25 cellular contexts compared by ENCODE assay signal in the genomic region with DNA sequence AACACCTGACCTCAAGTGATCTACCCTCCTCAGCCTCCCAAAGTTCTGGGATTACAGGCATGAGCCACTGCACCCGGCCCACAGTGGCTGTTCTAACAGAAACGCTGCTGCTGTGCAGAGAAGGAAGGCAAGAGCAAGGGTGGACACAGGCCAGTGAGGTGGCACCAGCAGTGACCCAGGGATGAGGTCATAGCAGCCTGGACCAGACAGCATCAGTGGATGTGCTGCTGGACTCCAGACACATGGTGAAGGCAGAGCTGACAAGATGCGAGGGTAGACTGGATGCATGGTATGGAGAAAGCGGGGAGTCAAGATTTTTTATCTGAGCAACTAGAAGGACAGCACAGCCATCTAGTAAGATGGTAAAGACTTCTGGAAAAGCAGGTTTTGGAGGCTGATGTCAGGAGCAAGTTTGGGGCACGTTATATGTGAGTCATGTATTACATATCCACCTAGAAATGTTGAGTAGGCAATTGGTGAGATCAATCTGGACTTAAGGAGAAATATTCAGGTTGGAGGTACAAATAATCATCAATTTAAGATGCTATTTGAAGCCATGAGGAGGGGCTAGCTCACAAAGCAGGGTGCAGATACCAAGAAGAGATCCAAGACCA. TPM values are rescaled to one million over a fixed set of nuclear protein-coding genes. Genes with fewer than 3 reads are reported as not detected.
A peak's percentile ranks its signal among the peaks of the same experiment; 100 is the strongest.
DNase-seq lines count a peak whose midpoint lies in the region; ATAC-seq, FAIRE-seq and TF ChIP-seq lines count a peak whose summit lies in the region.
"Had no signal": no experiment of that assay in that cellular context is flagged by ENCODE, and none has a peak within 500 bp of the region (broad histone marks: within the 10 kb centered on the region; RNA-seq: fewer than 3 reads in every experiment).

No MANE protein-coding gene starts in this region.

- no TSS peak for BruUV-seq in A673 (replicated peaks; lab: Mats Ljungman, UMichigan)

- no peak overlapping the region for H3K4me3 ChIP-seq in fibroblast of lung (replicated peaks in 1 of 4; ENCODE audit: control extremely low read depth in 1 of 4, insufficient read depth in 1 of 4, low read depth in 3 of 4, low read length in 4 of 4)
- H3K4me3 ChIP-seq in A673 (ENCODE audit: low read depth, low read length, poor library complexity, severe bottlenecking), result no peak overlapping the region
- no peak overlapping the region for H3K4me3 ChIP-seq in upper lobe of right lung
- H3K4me3 ChIP-seq: ascending aorta, ovary, SK-N-MC, skin epidermis, tibial artery had no signal

- ATAC-seq in HG03135 (IDR thresholded peaks at IDR 0.05; ENCODE audit: unreplicated experiment) (no peak), upper lobe of right lung (no peak)
- ATAC-seq: activated CD4-positive, alpha-beta T cell treated with anti-CD3 and anti-CD28 coated beads for 36 hours had no signal

- intact Hi-C loops in A673 (cut with micrococcal nuclease; ENCODE audit: unreplicated experiment), result no loop called here
- intact Hi-C loops in upper lobe of right lung (cut with DNase I), result no loop called here

- no peaks in the 10 kb centered on the region for H3K36me3 ChIP-seq in fibroblast of lung (ENCODE audit: control insufficient read depth, insufficient read depth, low read length)
- no peaks in the 10 kb centered on the region for H3K36me3 ChIP-seq in A673 (ENCODE audit: insufficient read depth, low read length, poor library complexity, severe bottlenecking)
- no peaks in the 10 kb centered on the region for H3K36me3 ChIP-seq in upper lobe of right lung
- H3K36me3 ChIP-seq: ascending aorta, ovary, tibial artery had no signal

- peak overlapping the region; percentile 1 for H3K27ac ChIP-seq in fibroblast of lung (ENCODE audit: insufficient read depth, low read length)
- no peak overlapping the region for H3K27ac ChIP-seq in A673 (ENCODE audit: low read depth, low read length, poor library complexity, severe bottlenecking)
- no peak overlapping the region for H3K27ac ChIP-seq in upper lobe of right lung
- H3K27ac ChIP-seq: ascending aorta, HL-60, ovary, SK-N-MC, tibial artery had no signal

- H3K9ac ChIP-seq in fibroblast of lung (ENCODE audit: insufficient read depth, low read length), result no peak overlapping the region

- H3K79me2 ChIP-seq in fibroblast of lung (ENCODE audit: control insufficient read depth, insufficient read depth, low read length), result no peaks in the 10 kb centered on the region

- no peak for DNase-seq in H54 (ENCODE audit: insufficient read length, low spot score)
- DNase-seq in RPMI7951 (ENCODE audit: low read depth), result peak; percentile 35
- DNase-seq in fibroblast of lung (ENCODE audit: low read depth in 2 of 2), result peak; percentile 31 to 75
- DNase-seq in renal cortical epithelial cell (ENCODE audit: low read depth), result peak; percentile 38
- no peak for DNase-seq in A673 (ENCODE audit: low spot score)
- no peak for DNase-seq in SK-N-DZ (ENCODE audit: low spot score)
- DNase-seq in upper lobe of right lung, result no peak
- DNase-seq: activated CD4-positive, alpha-beta T cell treated with anti-CD3 and anti-CD28 coated beads for 36 hours; activated CD8-positive, alpha-beta memory T cell treated with anti-CD3 and anti-CD28 coated beads, Interleukin-2, amount 50 U/mL, for 4 hours; activated naive CD4-positive, alpha-beta T cell treated with Interleukin-2 at 50 U/mL for 16 hours; C1 segment of cervical spinal cord; cortex of kidney; DMS153; erythroblast; hippocampal formation; left colon; NCI-H1436; NCI-H345; ovary; tibial artery had no signal

- H3K4me1 ChIP-seq in fibroblast of lung (ENCODE audit: control insufficient read depth, extremely low read depth, insufficient read depth, low read length) (peaks cover 3% of the 10 kb centered on the region), A673 (ENCODE audit: insufficient read depth, low read length, poor library complexity, severe bottlenecking) (no peaks in the 10 kb centered on the region), upper lobe of right lung (peaks cover 6% of the 10 kb centered on the region)

- H3K9me3 ChIP-seq in fibroblast of lung (ENCODE audit: control insufficient read depth, insufficient read depth, low read depth, low read length) (no peaks in the 10 kb centered on the region), A673 (ENCODE audit: low read depth, low read length, poor library complexity, severe bottlenecking) (no peaks in the 10 kb centered on the region), upper lobe of right lung (no peaks in the 10 kb centered on the region)
- H3K9me3 ChIP-seq: ascending aorta, tibial artery had no signal

- H4K20me1 ChIP-seq in fibroblast of lung (ENCODE audit: control insufficient read depth, extremely low read depth, insufficient read depth, low read length), result no peaks in the 10 kb centered on the region

- POLR2A ChIA-PET in A673 (lab: Charles Lee; ENCODE audit: low non-redundant PET), result no interaction called here

- CTCF ChIA-PET in A673 (lab: Charles Lee), result no interaction called here

- FAIRE-seq in H54 (lab: Jason Lieb, UNC), result peak; percentile 6

- H3K4me2 ChIP-seq in fibroblast of lung (ENCODE audit: extremely low read depth, insufficient read depth, low read length), result no peak overlapping the region

- TF ChIP-seq POLR2A in H54 (IDR thresholded peaks at IDR 0.05; ENCODE audit: low read depth, low read length), result no peak

- no peak overlapping the region for H2AFZ ChIP-seq in fibroblast of lung (ENCODE audit: low read length)

- H3K27me3 ChIP-seq in fibroblast of lung (ENCODE audit: control insufficient read depth, insufficient read depth, low read length) (no peaks in the 10 kb centered on the region), A673 (replicated peaks; ENCODE audit: insufficient read depth, low read depth, low read length, poor library complexity) (no peaks in the 10 kb centered on the region), upper lobe of right lung (no peaks in the 10 kb centered on the region)
- H3K27me3 ChIP-seq: ascending aorta, ovary, tibial artery had no signal

- TF ChIP-seq CTCF in fibroblast of lung (conservative IDR thresholded peaks at IDR 0.05 in 1 of 2, IDR thresholded peaks at IDR 0.05 in 1 of 2; ENCODE audit: low read depth in 1 of 2, low read length in 2 of 2) (no peak), A673 (conservative IDR thresholded peaks at IDR 0.05; ENCODE audit: low read depth, low read length) (no peak), upper lobe of right lung (IDR thresholded peaks at IDR 0.05) (no peak)

RNA-seq across cellular contexts. Expression of gene TJP1, which starts 22.1 kb away (rescaled TPM):
- total RNA-seq in RPMI7951 (2014; rRNA removed; shearing (Covaris generic)), result 28.1 and 31.6 TPM in 2 replicates
- total RNA-seq in fibroblast of lung, result 45.2 and 53.7 TPM in 2 replicates
- 80.9 and 110 TPM in 2 replicates for polyA plus RNA-seq in fibroblast of lung
- 38.5 and 58.1 TPM in 2 replicates for polyA plus RNA-seq in fibroblast of lung (2012)
- 55.5 and 58.0 TPM in 2 replicates for polyA minus RNA-seq in fibroblast of lung (ENCODE audit: low replicate concordance)
- 95.7 and 159 TPM in 2 replicates for total RNA-seq in renal cortical epithelial cell
- total RNA-seq in A673 (2021), result 34.7 and 42.9 TPM in 2 replicates
- polyA plus RNA-seq in SK-N-DZ (2014; cell fraction: cytosol; rRNA removed), result 11.2 and 12.7 TPM in 2 replicates
- 8.0 and 10.0 TPM in 2 replicates for polyA plus RNA-seq in SK-N-DZ (2014; cell fraction: nucleus; rRNA removed)
- total RNA-seq in upper lobe of right lung, result 147 TPM

Comparison
In these comparisons a context has a peak if more than half of its experiments do, and no peak if none do; other contexts are left out.
1. DNase-seq: peak in RPMI7951 (single experiment), fibroblast of lung (2 of 2) and renal cortical epithelial cell (single experiment); none in H54 (single experiment), A673 (single experiment), SK-N-DZ (single experiment) and upper lobe of right lung (single experiment).